1 cellular context compared by ENCODE assay signal in genomic region chr3:146250449-146251382, GRCh38.
TF ChIP-seq lines count a peak whose summit lies in the region.

Gene PLSCR4, minus strand, starts transcription at chr3:146251105. Its CDS starts 29,034 bp downstream, at chr3:146222071.

TF ChIP-seq in IMR-90, 13 proteins besides CTCF, POLR2A, EP300 and RAD21 (continued from another document):
- no peak for TF ChIP-seq RFX5 (IDR thresholded peaks at IDR 0.05; ENCODE audit: low read depth, low read length)
- TF ChIP-seq NFE2L2 (IDR thresholded peaks at IDR 0.05; ENCODE audit: low read depth, low read length) = no peak
- TF ChIP-seq CEBPB (IDR thresholded peaks at IDR 0.05; ENCODE audit: low read depth, low read length) = no peak
- no peak for TF ChIP-seq MAFK (IDR thresholded peaks at IDR 0.05; ENCODE audit: low read depth, low read length)
- no peak for TF ChIP-seq MXI1 (IDR thresholded peaks at IDR 0.05; ENCODE audit: borderline replicate concordance, low read depth, low read length)
